ENCODE assay signal across 11 cellular contexts in genomic region chr14:39232554-39233415, GRCh38. TPM values are rescaled to one million over a fixed set of nuclear protein-coding genes. Genes with fewer than 3 reads are reported as not detected.
A peak's percentile ranks its signal among the peaks of the same experiment; 100 is the strongest.
DNase-seq lines count a peak whose midpoint lies in the region; ATAC-seq lines count a peak whose summit lies in the region.
"Had no signal": no experiment of that assay in that cellular context is flagged by ENCODE, and none has a peak within 500 bp of the region (broad histone marks: within the 10 kb centered on the region; RNA-seq: fewer than 3 reads in every experiment).

No MANE protein-coding gene starts in this region.

- POLR2A ChIA-PET in activated CD4-positive, alpha-beta T cell treated with anti-CD3 and anti-CD28 coated beads, Interleukin-2, amount 10 ng/mL, durations not matched to agents 7 days and 5 days (lab: Charles Lee) = interaction anchor here (1.3 kb wide), 1 partner anchor 193 kb away, joined by 7 read pairs; no protein-coding TSS in a partner anchor

- H3K4me3 Mint-ChIP-seq in activated CD4-positive, alpha-beta T cell treated with anti-CD3 and anti-CD28 coated beads, Interleukin-2, amount 10 ng/mL, durations not matched to agents 7 days and 5 days = no peak overlapping the region

- no peak for DNase-seq in activated CD4-positive, alpha-beta T cell treated with anti-CD3 and anti-CD28 coated beads, Interleukin-2, amount 10 ng/mL, durations not matched to agents 7 days and 5 days
- DNase-seq in activated CD4-positive, alpha-beta T cell treated with anti-CD3 and anti-CD28 coated beads, Interleukin-2, amount 50 U/mL, for 4 hours = no peak
- DNase-seq in NOMO-1 treated with dmso at 0.1 percent for 144 hours (lab: John Stamatoyannopoulos, UW; ENCODE audit: unreplicated experiment) (peak; percentile 35), stromal cell of bone marrow (ENCODE audit: low read depth) (peak; percentile 62), T-helper 9 cell (no peak), OCI-M2 (lab: John Stamatoyannopoulos, UW; ENCODE audit: unreplicated experiment) (no peak)
- DNase-seq: testis had no signal

- no peaks in the 10 kb centered on the region for H3K36me3 ChIP-seq in endocrine pancreas (ENCODE audit: control insufficient read depth, insufficient read depth, low read length)

- CTCF ChIA-PET in activated CD4-positive, alpha-beta T cell treated with anti-CD3 and anti-CD28 coated beads, Interleukin-2, amount 10 ng/mL, durations not matched to agents 7 days and 5 days (lab: Charles Lee) = interaction anchor here (1.1 to 1.7 kb wide), 4 partner anchors 14 to 199 kb away, joined by 3 to 5 read pairs (median 3); partner anchors contain the start of gene FBXO33

- H3K4me1 ChIP-seq in endocrine pancreas (ENCODE audit: control insufficient read depth, insufficient read depth, low read length) = peaks cover 9% of the 10 kb centered on the region
- H3K4me1 ChIP-seq: testis had no signal

- H3K27ac Mint-ChIP-seq in activated CD4-positive, alpha-beta T cell treated with anti-CD3 and anti-CD28 coated beads, Interleukin-2, amount 10 ng/mL, durations not matched to agents 7 days and 5 days = peak overlapping the region; percentile 64

- H3K27me3 ChIP-seq in endocrine pancreas (ENCODE audit: control insufficient read depth, insufficient read depth, low read length) = no peaks in the 10 kb centered on the region
- H3K27me3 ChIP-seq: testis had no signal

- H3K9me3 ChIP-seq in endocrine pancreas (ENCODE audit: control insufficient read depth, low read length) = no peaks in the 10 kb centered on the region
- H3K9me3 ChIP-seq: testis had no signal

- H3K4me3 ChIP-seq in endocrine pancreas (ENCODE audit: control insufficient read depth, insufficient read depth, low read length) = peak overlapping the region; percentile 95
- H3K4me3 ChIP-seq: testis had no signal

- no peak overlapping the region for H3K9ac ChIP-seq in endocrine pancreas (ENCODE audit: control insufficient read depth, insufficient read depth, low read length)

- ATAC-seq in GM21447 (IDR thresholded peaks at IDR 0.05; ENCODE audit: unreplicated experiment) = no peak
- ATAC-seq: Right ventricle myocardium inferior had no signal

- H3K9me3 Mint-ChIP-seq in activated CD4-positive, alpha-beta T cell treated with anti-CD3 and anti-CD28 coated beads, Interleukin-2, amount 10 ng/mL, durations not matched to agents 7 days and 5 days = no peaks in the 10 kb centered on the region
- H3K9me3 Mint-ChIP-seq: CD4-positive, CD25-positive, alpha-beta regulatory T cell had no signal

- H3K36me3 Mint-ChIP-seq in activated CD4-positive, alpha-beta T cell treated with anti-CD3 and anti-CD28 coated beads, Interleukin-2, amount 10 ng/mL, durations not matched to agents 7 days and 5 days (ENCODE audit: low read depth) = no peaks in the 10 kb centered on the region
- H3K36me3 Mint-ChIP-seq: CD4-positive, CD25-positive, alpha-beta regulatory T cell had no signal

- H3K4me1 Mint-ChIP-seq in activated CD4-positive, alpha-beta T cell treated with anti-CD3 and anti-CD28 coated beads, Interleukin-2, amount 10 ng/mL, durations not matched to agents 7 days and 5 days = peaks cover 57% of the 10 kb centered on the region

- H3K27me3 Mint-ChIP-seq in activated CD4-positive, alpha-beta T cell treated with anti-CD3 and anti-CD28 coated beads, Interleukin-2, amount 10 ng/mL, durations not matched to agents 7 days and 5 days = no peaks in the 10 kb centered on the region
- H3K27me3 Mint-ChIP-seq: CD4-positive, CD25-positive, alpha-beta regulatory T cell had no signal

RNA-seq across cellular contexts. Expression of gene MIA2, which starts 0.9 kb away (rescaled TPM):
- 10 to 100 TPM; 25.5 to 28.2 TPM for total RNA-seq in activated CD4-positive, alpha-beta T cell treated with anti-CD3 and anti-CD28 coated beads, Interleukin-2, amount 10 ng/mL, durations not matched to agents 7 days and 5 days

RNA-seq across cellular contexts. Expression of gene PNN, which starts 57.7 kb away (rescaled TPM):
- total RNA-seq in activated CD4-positive, alpha-beta T cell treated with anti-CD3 and anti-CD28 coated beads, Interleukin-2, amount 10 ng/mL, durations not matched to agents 7 days and 5 days = 10 to 100 TPM; 76.8 to 91.2 TPM

Comparison
In these comparisons a context has a peak if more than half of its experiments do, and no peak if none do; other contexts are left out.
1. DNase-seq: peak in NOMO-1 treated with dmso at 0.1 percent for 144 hours (single experiment) and stromal cell of bone marrow (single experiment); none in activated CD4-positive, alpha-beta T cell treated with anti-CD3 and anti-CD28 coated beads, Interleukin-2, amount 10 ng/mL, durations not matched to agents 7 days and 5 days (single experiment), activated CD4-positive, alpha-beta T cell treated with anti-CD3 and anti-CD28 coated beads, Interleukin-2, amount 50 U/mL, for 4 hours (0 of 2), T-helper 9 cell (single experiment) and OCI-M2 (single experiment).